In the genomic region with DNA sequence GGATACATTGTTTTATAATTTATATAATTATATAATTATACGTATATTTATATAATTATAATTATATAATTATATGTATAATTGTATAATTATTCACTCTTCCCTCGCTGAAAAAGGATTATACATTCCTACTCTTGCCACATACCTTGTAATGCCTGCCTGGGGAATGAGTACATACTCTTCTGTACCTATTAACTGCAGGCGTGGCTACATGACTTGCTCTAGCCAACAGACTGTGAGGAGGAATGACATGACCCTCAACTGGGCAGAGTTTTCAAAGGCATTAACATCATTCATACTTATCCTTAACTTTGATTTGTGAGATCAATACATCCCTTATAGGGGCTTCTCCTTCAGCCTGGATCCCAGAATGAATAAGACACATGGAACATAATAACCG, we compare ENCODE assay signal across 18 cellular contexts. TPM values are rescaled to one million over a fixed set of nuclear protein-coding genes. Genes with fewer than 3 reads are reported as not detected.
A peak's percentile ranks its signal among the peaks of the same experiment; 100 is the strongest.
DNase-seq lines count a peak whose midpoint lies in the region; ATAC-seq, FAIRE-seq and TF ChIP-seq lines count a peak whose summit lies in the region.
"Had no signal": no experiment of that assay in that cellular context is flagged by ENCODE, and none has a peak within 500 bp of the region (broad histone marks: within the 10 kb centered on the region; RNA-seq: fewer than 3 reads in every experiment).

No MANE protein-coding gene starts in this region.

- CTCF ChIA-PET in MCF 10A (lab: Yijun Ruan, JAX), result no interaction called here

- no peak overlapping the region for H3K4me3 ChIP-seq in breast epithelium
- H3K4me3 ChIP-seq in bronchial epithelial cell (ENCODE audit: low read depth, low read length), result no peak overlapping the region
- H3K4me3 ChIP-seq: Peyer's patch had no signal

- H3K27me3 Mint-ChIP-seq in MCF 10A (ENCODE audit: insufficient read depth, unreplicated experiment), result no peaks in the 10 kb centered on the region
- H3K27me3 Mint-ChIP-seq: CD4-positive, CD25-positive, alpha-beta regulatory T cell; IgD-negative memory B cell had no signal

- no peak overlapping the region for H3K27ac Mint-ChIP-seq in MCF 10A (ENCODE audit: low read depth, unreplicated experiment)
- H3K27ac Mint-ChIP-seq: CD4-positive, CD25-positive, alpha-beta regulatory T cell; IgD-negative memory B cell had no signal

- POLR2A ChIA-PET in MCF 10A (lab: Yijun Ruan, JAX), result interaction anchor here (0.6 to 1.0 kb wide), 2 partner anchors 26 to 70 kb away, joined by 3 read pairs; no protein-coding TSS in a partner anchor

- no peak for TF ChIP-seq POLR2A in breast epithelium (IDR thresholded peaks at IDR 0.05)

- H3K27ac ChIP-seq in breast epithelium, result no peak overlapping the region

- FAIRE-seq in bronchial epithelial cell (lab: Jason Lieb, UNC), result no peak
- FAIRE-seq: GM19239 had no signal

- ATAC-seq in left colon (peak; percentile 80), HG03175 (IDR thresholded peaks at IDR 0.05; ENCODE audit: unreplicated experiment) (no peak)
- ATAC-seq: HCT116 had no signal

- H3K27me3 ChIP-seq in breast epithelium (no peaks in the 10 kb centered on the region), bronchial epithelial cell (ENCODE audit: control insufficient read depth, insufficient read depth, low read length) (no peaks in the 10 kb centered on the region)
- H3K27me3 ChIP-seq: Peyer's patch had no signal

- intact Hi-C loops in MCF 10A (cut with micrococcal nuclease) (no loop called here), breast epithelium (cut with DNase I; ENCODE audit: low total_unique reads) (no loop called here), left colon (cut with DNase I, micrococcal nuclease) (no loop called here)

- H3K4me3 Mint-ChIP-seq in MCF 10A (ENCODE audit: unreplicated experiment), result no peak overlapping the region
- H3K4me3 Mint-ChIP-seq: CD4-positive, CD25-positive, alpha-beta regulatory T cell; IgD-negative memory B cell had no signal

- peaks cover 16% of the 10 kb centered on the region for H3K4me1 Mint-ChIP-seq in MCF 10A (ENCODE audit: insufficient read depth, unreplicated experiment)

- no peaks in the 10 kb centered on the region for H3K9me3 Mint-ChIP-seq in MCF 10A (ENCODE audit: unreplicated experiment)
- H3K9me3 Mint-ChIP-seq: CD4-positive, CD25-positive, alpha-beta regulatory T cell had no signal

- no peaks in the 10 kb centered on the region for H3K9me3 ChIP-seq in breast epithelium
- H3K9me3 ChIP-seq: Peyer's patch had no signal

- peaks cover 13% of the 10 kb centered on the region for H3K36me3 Mint-ChIP-seq in MCF 10A (ENCODE audit: insufficient read depth, unreplicated experiment)

- BruUV-seq in MCF 10A (replicated peaks; lab: Mats Ljungman, UMichigan), result no TSS peak

- no peaks in the 10 kb centered on the region for H3K36me3 ChIP-seq in breast epithelium
- peaks cover 4% of the 10 kb centered on the region for H3K36me3 ChIP-seq in bronchial epithelial cell (ENCODE audit: control insufficient read depth, insufficient read depth, low read length)

- TF ChIP-seq CTCF in MCF 10A (IDR thresholded peaks at IDR 0.05; ENCODE audit: unreplicated experiment) (no peak), breast epithelium (IDR thresholded peaks at IDR 0.05) (no peak), bronchial epithelial cell (IDR thresholded peaks at IDR 0.05; ENCODE audit: insufficient read depth, low read length, severe bottlenecking) (no peak)

- DNase-seq in MCF 10A (ENCODE audit: unreplicated experiment) (peak; percentile 37), breast epithelium (ENCODE audit: low spot score in 2 of 2) (no peak), bronchial epithelial cell (ENCODE audit: low read depth) (peak; percentile 64), left colon (no peak), NCI-H446 (lab: John Stamatoyannopoulos, UW) (no peak), hypothalamus (lab: John Stamatoyannopoulos, UW) (no peak)
- DNase-seq: CD4-positive, CD25-positive, alpha-beta regulatory T cell; EL; GF-D8; GOT3; NCI-H1694; NCI-H2081 treated with DMSO at 0.1 percent for 48 hours; Right ventricle myocardium superior had no signal

- no peaks in the 10 kb centered on the region for H3K4me1 ChIP-seq in breast epithelium
- H3K4me1 ChIP-seq: Peyer's patch had no signal

RNA-seq across cellular contexts. Expression of gene ERMP1, which starts 19.1 kb away (rescaled TPM):
- total RNA-seq in MCF 10A (2022) (13.6 and 17.2 TPM in 2 replicates), breast epithelium (10 to 100 TPM; 12.6 to 39.2 (median 34.1) TPM), bronchial epithelial cell (52.9 and 79.9 TPM in 2 replicates), left colon (10 to 100 TPM; 33.6 to 44.5 TPM)

Comparison
In these comparisons a context has a peak if more than half of its experiments do, and no peak if none do; other contexts are left out.
1. DNase-seq: peak in MCF 10A (single experiment) and bronchial epithelial cell (single experiment); none in breast epithelium (0 of 2), left colon (0 of 2), NCI-H446 (0 of 2) and hypothalamus (0 of 51).